ENCODE assay signal across 15 cellular contexts in genomic region chr7:6231184-6231583, GRCh38.
"Had no signal": no experiment of that assay in that cellular context is flagged by ENCODE, and none has a peak within 500 bp of the region (broad histone marks: within the 10 kb centered on the region; RNA-seq: fewer than 3 reads in every experiment).

No MANE protein-coding gene starts in this region.

- ATAC-seq: activated CD4-positive, alpha-beta T cell treated with anti-CD3 and anti-CD28 coated beads for 36 hours; heart right ventricle; left ventricle myocardium superior had no signal

- H3K27me3 ChIP-seq: heart right ventricle, right atrium auricular region, uterus had no signal

- H3K9me3 ChIP-seq: heart right ventricle, neutrophil, right atrium auricular region, uterus had no signal

- H3K36me3 ChIP-seq: heart right ventricle, neutrophil, right atrium auricular region, uterus had no signal

- DNase-seq: activated CD4-positive, alpha-beta memory T cell treated with anti-CD3 and anti-CD28 coated beads, Interleukin-2, amount 10 ng/mL, durations not matched to agents 7 days and 5 days; activated CD4-positive, alpha-beta T cell treated with anti-CD3 and anti-CD28 coated beads for 36 hours; activated naive CD4-positive, alpha-beta T cell; aorta; effector CD4-positive, alpha-beta T cell; heart right ventricle; kidney; left ventricle myocardium superior; mesendoderm; posterior cingulate gyrus; uterus had no signal

- H3K27ac ChIP-seq: neutrophil, uterus, VCaP had no signal

- H3K4me3 ChIP-seq: heart right ventricle, right atrium auricular region, skin epidermis, uterus had no signal
